In genomic region chr20:409697-410559, GRCh38 we compare ENCODE assay signal across 8 cellular contexts. TPM values are rescaled to one million over a fixed set of nuclear protein-coding genes. Genes with fewer than 3 reads are reported as not detected.
DNase-seq lines count a peak whose midpoint lies in the region; ATAC-seq, FAIRE-seq and TF ChIP-seq lines count a peak whose summit lies in the region.

No MANE protein-coding gene starts in this region.

- intact Hi-C loops in activated T-helper 1 cell treated with anti-CD3 and anti-CD28 coated beads, Interleukin-12 subunit alpha, Interleukin-12 subunit beta, Interleukin-2, Interleukin-4 antibody, amounts not matched to agents 30 ng/mL and 10 ng/mL and 1 ng/mL, durations not matched to agents 14 hours and 24 hours and 36 hours (cut with micrococcal nuclease) = no loop called here

- H3K4me3 Mint-ChIP-seq in activated T-cell treated with anti-CD3 and anti-CD28 coated beads, Interleukin-2, amount 50 U/mL, for 4 hours = peak overlapping the region; percentile 97
- peak overlapping the region; percentile 96 for H3K4me3 Mint-ChIP-seq in activated T-helper 1 cell treated with anti-CD3 and anti-CD28 coated beads, Interleukin-12 subunit alpha, Interleukin-12 subunit beta, Interleukin-2, Interleukin-4 antibody, amounts not matched to agents 30 ng/mL and 10 ng/mL and 1 ng/mL, durations not matched to agents 14 hours and 24 hours and 36 hours

- H3K27me3 ChIP-seq in thoracic aorta (replicated peaks; ENCODE audit: insufficient read depth) = no peaks in the 10 kb centered on the region

- no peak for TF ChIP-seq POLR2A in GM12892 (IDR thresholded peaks at IDR 0.05; ENCODE audit: low read depth, low read length)

- no peak for DNase-seq in activated T-cell treated with anti-CD3 and anti-CD28 coated beads, Interleukin-2, amount 50 U/mL, for 4 hours
- no peak for DNase-seq in activated T-cell treated with anti-CD3 and anti-CD28 coated beads, Interleukin-2, amount 50 U/mL, for 48 hours
- DNase-seq in activated T-helper 1 cell treated with anti-CD3 and anti-CD28 coated beads, Interleukin-12 subunit alpha, Interleukin-12 subunit beta, Interleukin-2, Interleukin-4 antibody, amounts not matched to agents 30 ng/mL and 10 ng/mL and 1 ng/mL, durations not matched to agents 14 hours and 24 hours and 36 hours (ENCODE audit: low spot score) = no peak
- DNase-seq in left lobe of liver (ENCODE audit: low spot score) = peak; percentile 79
- no peak for DNase-seq in thoracic aorta (ENCODE audit: low spot score)
- no peak for DNase-seq in GM12892 (ENCODE audit: insufficient read length)
- no peak for DNase-seq in amniotic stem cell (lab: John Stamatoyannopoulos, UW)

- peak overlapping the region; percentile 86 for H3K27ac Mint-ChIP-seq in activated T-helper 1 cell treated with anti-CD3 and anti-CD28 coated beads, Interleukin-12 subunit alpha, Interleukin-12 subunit beta, Interleukin-2, Interleukin-4 antibody, amounts not matched to agents 30 ng/mL and 10 ng/mL and 1 ng/mL, durations not matched to agents 14 hours and 24 hours and 36 hours

- H3K4me1 ChIP-seq in thoracic aorta (ENCODE audit: control insufficient read depth in 1 of 2, low read depth in 2 of 2) = peaks cover 12 to 28% of the 10 kb centered on the region in 2 donors

- no peaks in the 10 kb centered on the region for H3K27me3 Mint-ChIP-seq in activated T-cell treated with anti-CD3 and anti-CD28 coated beads, Interleukin-2, amount 50 U/mL, for 4 hours (ENCODE audit: low read depth)
- no peaks in the 10 kb centered on the region for H3K27me3 Mint-ChIP-seq in activated T-helper 1 cell treated with anti-CD3 and anti-CD28 coated beads, Interleukin-12 subunit alpha, Interleukin-12 subunit beta, Interleukin-2, Interleukin-4 antibody, amounts not matched to agents 30 ng/mL and 10 ng/mL and 1 ng/mL, durations not matched to agents 14 hours and 24 hours and 36 hours (ENCODE audit: insufficient read depth)

- no peaks in the 10 kb centered on the region for H3K9me3 ChIP-seq in thoracic aorta

- TF ChIP-seq CTCF in thoracic aorta (IDR thresholded peaks at IDR 0.05) = no peak

- no peak overlapping the region for H3K27ac ChIP-seq in thoracic aorta

- peaks cover 36% of the 10 kb centered on the region for H3K36me3 Mint-ChIP-seq in activated T-cell treated with anti-CD3 and anti-CD28 coated beads, Interleukin-2, amount 50 U/mL, for 4 hours (ENCODE audit: insufficient read depth)
- H3K36me3 Mint-ChIP-seq in activated T-helper 1 cell treated with anti-CD3 and anti-CD28 coated beads, Interleukin-12 subunit alpha, Interleukin-12 subunit beta, Interleukin-2, Interleukin-4 antibody, amounts not matched to agents 30 ng/mL and 10 ng/mL and 1 ng/mL, durations not matched to agents 14 hours and 24 hours and 36 hours (ENCODE audit: low read depth) = peaks cover 43% of the 10 kb centered on the region

- H3K4me1 Mint-ChIP-seq in activated T-cell treated with anti-CD3 and anti-CD28 coated beads, Interleukin-2, amount 50 U/mL, for 4 hours (ENCODE audit: low read depth) = peaks cover 57% of the 10 kb centered on the region
- peaks cover 61% of the 10 kb centered on the region for H3K4me1 Mint-ChIP-seq in activated T-helper 1 cell treated with anti-CD3 and anti-CD28 coated beads, Interleukin-12 subunit alpha, Interleukin-12 subunit beta, Interleukin-2, Interleukin-4 antibody, amounts not matched to agents 30 ng/mL and 10 ng/mL and 1 ng/mL, durations not matched to agents 14 hours and 24 hours and 36 hours (ENCODE audit: low read depth)

- no peaks in the 10 kb centered on the region for H3K9me3 Mint-ChIP-seq in activated T-cell treated with anti-CD3 and anti-CD28 coated beads, Interleukin-2, amount 50 U/mL, for 4 hours
- H3K9me3 Mint-ChIP-seq in activated T-helper 1 cell treated with anti-CD3 and anti-CD28 coated beads, Interleukin-12 subunit alpha, Interleukin-12 subunit beta, Interleukin-2, Interleukin-4 antibody, amounts not matched to agents 30 ng/mL and 10 ng/mL and 1 ng/mL, durations not matched to agents 14 hours and 24 hours and 36 hours = no peaks in the 10 kb centered on the region

- H3K36me3 ChIP-seq in thoracic aorta = peaks cover 4% of the 10 kb centered on the region

- peak overlapping the region; percentile 100 for H3K4me3 ChIP-seq in thoracic aorta

- ATAC-seq in activated T-cell treated with anti-CD3 and anti-CD28 coated beads, Interleukin-2, amount 50 U/mL, for 4 hours = no peak
- ATAC-seq in left lobe of liver (peak; percentile 28), thoracic aorta (ENCODE audit: insufficient number of reproducible peaks, low FRiP score, low read depth) (no peak), HG02938 (IDR thresholded peaks at IDR 0.05; ENCODE audit: unreplicated experiment) (no peak)

- FAIRE-seq in GM12892 (lab: Jason Lieb, UNC) = no peak

RNA-seq across cellular contexts. Expression of gene RBCK1, which starts 1.8 kb away (rescaled TPM):
- 100 to 1,000 TPM in 2 of 3 donors, 10 to 100 TPM in 1; 87.1 to 104 (median 103) TPM for total RNA-seq in activated T-cell treated with anti-CD3 and anti-CD28 coated beads, Interleukin-2, amount 50 U/mL, for 4 hours
- 130 and 132 TPM in 2 replicates for total RNA-seq in activated T-helper 1 cell treated with anti-CD3 and anti-CD28 coated beads, Interleukin-12 subunit alpha, Interleukin-12 subunit beta, Interleukin-2, Interleukin-4 antibody, amounts not matched to agents 30 ng/mL and 10 ng/mL and 1 ng/mL, durations not matched to agents 14 hours and 24 hours and 36 hours
- 73.9 TPM for total RNA-seq in left lobe of liver
- total RNA-seq in thoracic aorta = 100 to 1,000 TPM in 1 of 2 donors, 10 to 100 TPM in 1; 84.0 to 102 TPM
- 64.6 TPM for polyA plus RNA-seq in GM12892 (2012; ENCODE audit: missing spikeins)

RNA-seq across cellular contexts. Expression of gene TRIB3, which starts 29.4 kb away (rescaled TPM):
- total RNA-seq in activated T-cell treated with anti-CD3 and anti-CD28 coated beads, Interleukin-2, amount 50 U/mL, for 4 hours = 10 to 100 TPM; 34.6 to 45.2 (median 37.0) TPM
- 37.1 and 39.5 TPM in 2 replicates for total RNA-seq in activated T-helper 1 cell treated with anti-CD3 and anti-CD28 coated beads, Interleukin-12 subunit alpha, Interleukin-12 subunit beta, Interleukin-2, Interleukin-4 antibody, amounts not matched to agents 30 ng/mL and 10 ng/mL and 1 ng/mL, durations not matched to agents 14 hours and 24 hours and 36 hours
- total RNA-seq in left lobe of liver (18.3 TPM), thoracic aorta (1 to 10 TPM; 2.7 to 5.0 TPM)
- 10.5 TPM for polyA plus RNA-seq in GM12892 (2012; ENCODE audit: missing spikeins)

RNA-seq across cellular contexts. Expression of gene TBC1D20, which starts 52.4 kb away (rescaled TPM):
- total RNA-seq in activated T-cell treated with anti-CD3 and anti-CD28 coated beads, Interleukin-2, amount 50 U/mL, for 4 hours = 10 to 100 TPM; 21.2 to 25.5 (median 23.9) TPM
- 37.5 and 41.4 TPM in 2 replicates for total RNA-seq in activated T-helper 1 cell treated with anti-CD3 and anti-CD28 coated beads, Interleukin-12 subunit alpha, Interleukin-12 subunit beta, Interleukin-2, Interleukin-4 antibody, amounts not matched to agents 30 ng/mL and 10 ng/mL and 1 ng/mL, durations not matched to agents 14 hours and 24 hours and 36 hours
- 12.6 TPM for total RNA-seq in left lobe of liver
- 10 to 100 TPM; 33.8 to 40.0 TPM for total RNA-seq in thoracic aorta
- polyA plus RNA-seq in GM12892 (2012; ENCODE audit: missing spikeins) = 9.1 TPM
